ENCODE assay signal across 10 cellular contexts in the genomic region with DNA sequence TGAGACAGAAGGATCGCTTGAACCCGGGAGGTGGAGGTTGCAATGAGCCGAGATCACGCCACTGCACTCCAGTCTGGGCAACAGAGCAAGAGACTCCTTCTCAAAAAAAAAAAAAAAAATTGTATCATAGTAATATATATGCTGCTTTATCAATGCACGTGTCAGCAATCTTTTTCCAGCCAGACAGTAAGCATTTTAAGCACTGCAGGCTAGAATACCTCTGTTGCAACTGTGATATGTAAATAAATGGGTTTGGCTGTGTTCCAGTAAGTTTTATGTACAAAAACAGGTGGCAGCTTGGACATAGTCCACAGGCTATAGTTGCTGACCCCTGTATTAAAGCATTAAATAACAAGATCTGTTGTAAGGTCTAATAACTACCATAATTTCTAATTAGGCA.
DNase-seq lines count a peak whose midpoint lies in the region; ATAC-seq and TF ChIP-seq lines count a peak whose summit lies in the region.
"Had no signal": no experiment of that assay in that cellular context is flagged by ENCODE, and none has a peak within 500 bp of the region (broad histone marks: within the 10 kb centered on the region; RNA-seq: fewer than 3 reads in every experiment).

No MANE protein-coding gene starts in this region.

- DNase-seq in NCI-H510A (lab: John Stamatoyannopoulos, UW) (peak; percentile 42), memory B cell (ENCODE audit: low spot score in 2 of 2) (no peak), NK-92 (lab: John Stamatoyannopoulos, UW; ENCODE audit: unreplicated experiment) (no peak), brain microvascular endothelial cell (no peak)
- DNase-seq in stimulated activated CD4-positive, alpha-beta T cell treated with anti-CD3 and anti-CD28 coated beads, Interleukin-4, amount 100 ng/mL, for 1 hour = no peak
- DNase-seq: activated naive CD8-positive, alpha-beta T cell treated with anti-CD3 and anti-CD28 coated beads, Interleukin-2, amount 50 U/mL, for 24 hours had no signal

- no peak overlapping the region for H3K4me3 ChIP-seq in brain microvascular endothelial cell (ENCODE audit: low read depth, low read length)

- H3K27me3 Mint-ChIP-seq in memory B cell = no peaks in the 10 kb centered on the region
- H3K27me3 Mint-ChIP-seq: activated naive CD8-positive, alpha-beta T cell treated with anti-CD3 and anti-CD28 coated beads, Interleukin-2, amount 50 U/mL, for 24 hours; IgD-negative memory B cell had no signal

- no peak overlapping the region for H3K27ac ChIP-seq in brain microvascular endothelial cell

- ATAC-seq in GM18909 (IDR thresholded peaks at IDR 0.05; ENCODE audit: poor library complexity, unreplicated experiment) (peak; percentile 58), HG02840 (IDR thresholded peaks at IDR 0.05; ENCODE audit: low FRiP score, unreplicated experiment) (peak; percentile 50), memory B cell (ENCODE audit: low read depth) (peak; percentile 66)
- ATAC-seq: activated naive CD8-positive, alpha-beta T cell treated with anti-CD3 and anti-CD28 coated beads, Interleukin-2, amount 50 U/mL, for 24 hours had no signal

- no peak overlapping the region for H3K27ac Mint-ChIP-seq in memory B cell
- H3K27ac Mint-ChIP-seq: activated naive CD8-positive, alpha-beta T cell treated with anti-CD3 and anti-CD28 coated beads, Interleukin-2, amount 50 U/mL, for 24 hours; T-helper 2 cell treated with Interferon-gamma antibody and Interleukin-4, amounts not matched to agents 5 μg/mL and 100 μg/mL, for 36 hours had no signal

- H3K9me3 Mint-ChIP-seq in memory B cell = no peaks in the 10 kb centered on the region
- H3K9me3 Mint-ChIP-seq: activated naive CD8-positive, alpha-beta T cell treated with anti-CD3 and anti-CD28 coated beads, Interleukin-2, amount 50 U/mL, for 24 hours; T-helper 2 cell treated with Interferon-gamma antibody and Interleukin-4, amounts not matched to agents 5 μg/mL and 100 μg/mL, for 36 hours had no signal

- in situ Hi-C loops in brain microvascular endothelial cell (cut with HindIII; ENCODE audit: low pct_ligation_motif_present, low sequenced_read_pairs) = no loop called here

- H3K4me1 Mint-ChIP-seq in memory B cell = peaks cover 51% of the 10 kb centered on the region

- TF ChIP-seq CTCF in brain microvascular endothelial cell (IDR thresholded peaks at IDR 0.05; ENCODE audit: low read depth, low read length, missing control alignments) = no peak

- no peak overlapping the region for H3K4me3 Mint-ChIP-seq in memory B cell
- H3K4me3 Mint-ChIP-seq: activated naive CD8-positive, alpha-beta T cell treated with anti-CD3 and anti-CD28 coated beads, Interleukin-2, amount 50 U/mL, for 24 hours; T-helper 2 cell treated with Interferon-gamma antibody and Interleukin-4, amounts not matched to agents 5 μg/mL and 100 μg/mL, for 36 hours had no signal

- no peaks in the 10 kb centered on the region for H3K27me3 ChIP-seq in brain microvascular endothelial cell (replicated peaks)

- peaks cover 3% of the 10 kb centered on the region for H3K36me3 Mint-ChIP-seq in memory B cell

- no peaks in the 10 kb centered on the region for H3K36me3 ChIP-seq in brain microvascular endothelial cell (replicated peaks)
